Comparison of ENCODE assay signal across 1 cellular context in the genomic region with DNA sequence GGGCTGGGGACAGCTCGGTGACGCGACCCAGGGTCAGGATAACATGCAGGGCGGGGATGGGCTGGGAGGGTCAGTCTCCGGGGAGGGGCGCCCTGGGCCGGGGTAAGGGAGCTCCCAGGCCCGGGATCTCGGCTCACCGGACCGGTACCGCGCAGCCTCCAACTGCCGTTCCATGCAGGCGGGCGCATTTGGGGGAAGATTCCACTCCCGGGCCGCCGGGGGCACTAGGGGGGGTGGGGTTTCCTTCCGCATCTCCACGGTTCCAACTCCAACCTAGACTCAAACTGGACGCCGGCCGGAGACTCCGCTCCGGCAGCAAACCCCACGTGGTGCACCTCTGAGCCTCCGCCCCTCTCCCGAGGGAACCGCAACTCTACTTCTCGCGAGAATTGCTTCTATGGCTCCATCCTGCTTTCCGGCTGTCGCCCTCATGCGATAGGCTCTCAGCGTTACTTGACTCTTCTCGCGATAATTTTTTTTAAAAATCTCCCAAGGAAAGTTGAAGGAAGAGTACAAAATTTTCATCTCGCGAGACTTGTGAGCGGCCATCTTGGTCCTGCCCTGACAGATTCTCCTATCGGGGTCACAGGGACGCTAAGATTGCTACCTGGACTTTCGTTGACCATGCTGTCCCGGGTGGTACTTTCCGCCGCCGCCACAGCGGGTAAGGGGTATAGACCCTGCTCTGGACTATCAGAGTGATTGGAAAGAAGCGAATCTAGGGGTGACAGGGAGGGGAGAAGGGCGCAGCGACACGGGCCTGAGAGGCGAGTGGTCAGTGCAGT.
TF ChIP-seq lines count a peak whose summit lies in the region.

A gene with protein sequence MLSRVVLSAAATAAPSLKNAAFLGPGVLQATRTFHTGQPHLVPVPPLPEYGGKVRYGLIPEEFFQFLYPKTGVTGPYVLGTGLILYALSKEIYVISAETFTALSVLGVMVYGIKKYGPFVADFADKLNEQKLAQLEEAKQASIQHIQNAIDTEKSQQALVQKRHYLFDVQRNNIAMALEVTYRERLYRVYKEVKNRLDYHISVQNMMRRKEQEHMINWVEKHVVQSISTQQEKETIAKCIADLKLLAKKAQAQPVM (plus strand): TSS at position 547 of the 785 bp plus-strand sequence. CDS start 78 bp downstream, at position 625.
A gene (minus strand): TSS at position 339 of the 785 bp plus-strand sequence. CDS start 87 bp downstream, at position 252.

TF ChIP-seq in HepG2, 621 proteins besides CTCF, POLR2A, EP300 and RAD21 (continued from another document and continues in another):
- TF ChIP-seq, protein P1, sequence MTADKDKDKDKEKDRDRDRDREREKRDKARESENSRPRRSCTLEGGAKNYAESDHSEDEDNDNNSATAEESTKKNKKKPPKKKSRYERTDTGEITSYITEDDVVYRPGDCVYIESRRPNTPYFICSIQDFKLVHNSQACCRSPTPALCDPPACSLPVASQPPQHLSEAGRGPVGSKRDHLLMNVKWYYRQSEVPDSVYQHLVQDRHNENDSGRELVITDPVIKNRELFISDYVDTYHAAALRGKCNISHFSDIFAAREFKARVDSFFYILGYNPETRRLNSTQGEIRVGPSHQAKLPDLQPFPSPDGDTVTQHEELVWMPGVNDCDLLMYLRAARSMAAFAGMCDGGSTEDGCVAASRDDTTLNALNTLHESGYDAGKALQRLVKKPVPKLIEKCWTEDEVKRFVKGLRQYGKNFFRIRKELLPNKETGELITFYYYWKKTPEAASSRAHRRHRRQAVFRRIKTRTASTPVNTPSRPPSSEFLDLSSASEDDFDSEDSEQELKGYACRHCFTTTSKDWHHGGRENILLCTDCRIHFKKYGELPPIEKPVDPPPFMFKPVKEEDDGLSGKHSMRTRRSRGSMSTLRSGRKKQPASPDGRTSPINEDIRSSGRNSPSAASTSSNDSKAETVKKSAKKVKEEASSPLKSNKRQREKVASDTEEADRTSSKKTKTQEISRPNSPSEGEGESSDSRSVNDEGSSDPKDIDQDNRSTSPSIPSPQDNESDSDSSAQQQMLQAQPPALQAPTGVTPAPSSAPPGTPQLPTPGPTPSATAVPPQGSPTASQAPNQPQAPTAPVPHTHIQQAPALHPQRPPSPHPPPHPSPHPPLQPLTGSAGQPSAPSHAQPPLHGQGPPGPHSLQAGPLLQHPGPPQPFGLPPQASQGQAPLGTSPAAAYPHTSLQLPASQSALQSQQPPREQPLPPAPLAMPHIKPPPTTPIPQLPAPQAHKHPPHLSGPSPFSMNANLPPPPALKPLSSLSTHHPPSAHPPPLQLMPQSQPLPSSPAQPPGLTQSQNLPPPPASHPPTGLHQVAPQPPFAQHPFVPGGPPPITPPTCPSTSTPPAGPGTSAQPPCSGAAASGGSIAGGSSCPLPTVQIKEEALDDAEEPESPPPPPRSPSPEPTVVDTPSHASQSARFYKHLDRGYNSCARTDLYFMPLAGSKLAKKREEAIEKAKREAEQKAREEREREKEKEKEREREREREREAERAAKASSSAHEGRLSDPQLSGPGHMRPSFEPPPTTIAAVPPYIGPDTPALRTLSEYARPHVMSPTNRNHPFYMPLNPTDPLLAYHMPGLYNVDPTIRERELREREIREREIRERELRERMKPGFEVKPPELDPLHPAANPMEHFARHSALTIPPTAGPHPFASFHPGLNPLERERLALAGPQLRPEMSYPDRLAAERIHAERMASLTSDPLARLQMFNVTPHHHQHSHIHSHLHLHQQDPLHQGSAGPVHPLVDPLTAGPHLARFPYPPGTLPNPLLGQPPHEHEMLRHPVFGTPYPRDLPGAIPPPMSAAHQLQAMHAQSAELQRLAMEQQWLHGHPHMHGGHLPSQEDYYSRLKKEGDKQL (CRISPR knock-in tag; IDR thresholded peaks at IDR 0.05; ENCODE audit: low read depth): peak; percentile 39; the same call in 1 of the 2 replicates
- TF ChIP-seq ZNF670 (CRISPR knock-in tag; IDR thresholded peaks at IDR 0.05; ENCODE audit: borderline replicate concordance) (no peak), TAF1 (CRISPR knock-in tag; IDR thresholded peaks at IDR 0.05) (peak; percentile 70; the same call in 1 of the 2 replicates), AGO2 (optimal IDR thresholded peaks at IDR 0.05; ENCODE audit: low read depth, low read length) (peak; percentile 19), SIX1 (CRISPR knock-in tag; IDR thresholded peaks at IDR 0.05; ENCODE audit: borderline replicate concordance) (no peak; the same call in 1 of the 2 replicates), ISL2 (CRISPR knock-in tag; IDR thresholded peaks at IDR 0.05) (peak; percentile 40; the same call in 1 of the 2 replicates), ZFAT (CRISPR knock-in tag; conservative IDR thresholded peaks at IDR 0.05) (no peak), ZNF343 (CRISPR knock-in tag; IDR thresholded peaks at IDR 0.05) (0 out of 2 replicates have a peak, but pooled peaks have one; percentile 38), ZNF589 (CRISPR knock-in tag; conservative IDR thresholded peaks at IDR 0.05) (peak; percentile 55; the same call in 1 of the 2 replicates), NCOA2 (CRISPR knock-in tag; IDR thresholded peaks at IDR 0.05) (peak; percentile 18; the same call in 1 of the 2 replicates), ZNF570 (CRISPR knock-in tag; IDR thresholded peaks at IDR 0.05; ENCODE audit: borderline replicate concordance) (no peak), ZNF816 (CRISPR knock-in tag; IDR thresholded peaks at IDR 0.05; ENCODE audit: borderline replicate concordance) (no peak), ZNF451 (CRISPR knock-in tag; IDR thresholded peaks at IDR 0.05) (no peak), NFYB (CRISPR knock-in tag; IDR thresholded peaks at IDR 0.05) (peak; percentile 79), CBX5 (CRISPR knock-in tag; IDR thresholded peaks at IDR 0.05; ENCODE audit: borderline replicate concordance) (no peak; the same call in 1 of the 2 replicates), PAX8 (CRISPR knock-in tag; IDR thresholded peaks at IDR 0.05; ENCODE audit: borderline replicate concordance) (no peak), MED13 (CRISPR knock-in tag; IDR thresholded peaks at IDR 0.05) (no peak), NCOR1 (IDR thresholded peaks at IDR 0.05; ENCODE audit: borderline replicate concordance, low read length) (no peak), ARNTL (CRISPR knock-in tag; IDR thresholded peaks at IDR 0.05) (no peak), ZNF331 (CRISPR knock-in tag; IDR thresholded peaks at IDR 0.05) (no peak), ZNF629 (CRISPR knock-in tag; conservative IDR thresholded peaks at IDR 0.05) (no peak), TOPORS (CRISPR knock-in tag; IDR thresholded peaks at IDR 0.05) (no peak), SRSF4 (IDR thresholded peaks at IDR 0.05; ENCODE audit: low read depth, low read length, poor library complexity, severe bottlenecking) (no peak), ZNF878 (CRISPR knock-in tag; IDR thresholded peaks at IDR 0.05) (no peak)
- TF ChIP-seq, protein P2, sequence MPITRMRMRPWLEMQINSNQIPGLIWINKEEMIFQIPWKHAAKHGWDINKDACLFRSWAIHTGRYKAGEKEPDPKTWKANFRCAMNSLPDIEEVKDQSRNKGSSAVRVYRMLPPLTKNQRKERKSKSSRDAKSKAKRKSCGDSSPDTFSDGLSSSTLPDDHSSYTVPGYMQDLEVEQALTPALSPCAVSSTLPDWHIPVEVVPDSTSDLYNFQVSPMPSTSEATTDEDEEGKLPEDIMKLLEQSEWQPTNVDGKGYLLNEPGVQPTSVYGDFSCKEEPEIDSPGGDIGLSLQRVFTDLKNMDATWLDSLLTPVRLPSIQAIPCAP (CRISPR knock-in tag; IDR thresholded peaks at IDR 0.05; ENCODE audit: low read depth): no peak
- TF ChIP-seq, protein P3, sequence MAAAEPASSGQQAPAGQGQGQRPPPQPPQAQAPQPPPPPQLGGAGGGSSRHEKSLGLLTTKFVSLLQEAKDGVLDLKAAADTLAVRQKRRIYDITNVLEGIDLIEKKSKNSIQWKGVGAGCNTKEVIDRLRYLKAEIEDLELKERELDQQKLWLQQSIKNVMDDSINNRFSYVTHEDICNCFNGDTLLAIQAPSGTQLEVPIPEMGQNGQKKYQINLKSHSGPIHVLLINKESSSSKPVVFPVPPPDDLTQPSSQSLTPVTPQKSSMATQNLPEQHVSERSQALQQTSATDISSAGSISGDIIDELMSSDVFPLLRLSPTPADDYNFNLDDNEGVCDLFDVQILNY (CRISPR knock-in tag; conservative IDR thresholded peaks at IDR 0.05): no peak
- TF ChIP-seq, protein P4, sequence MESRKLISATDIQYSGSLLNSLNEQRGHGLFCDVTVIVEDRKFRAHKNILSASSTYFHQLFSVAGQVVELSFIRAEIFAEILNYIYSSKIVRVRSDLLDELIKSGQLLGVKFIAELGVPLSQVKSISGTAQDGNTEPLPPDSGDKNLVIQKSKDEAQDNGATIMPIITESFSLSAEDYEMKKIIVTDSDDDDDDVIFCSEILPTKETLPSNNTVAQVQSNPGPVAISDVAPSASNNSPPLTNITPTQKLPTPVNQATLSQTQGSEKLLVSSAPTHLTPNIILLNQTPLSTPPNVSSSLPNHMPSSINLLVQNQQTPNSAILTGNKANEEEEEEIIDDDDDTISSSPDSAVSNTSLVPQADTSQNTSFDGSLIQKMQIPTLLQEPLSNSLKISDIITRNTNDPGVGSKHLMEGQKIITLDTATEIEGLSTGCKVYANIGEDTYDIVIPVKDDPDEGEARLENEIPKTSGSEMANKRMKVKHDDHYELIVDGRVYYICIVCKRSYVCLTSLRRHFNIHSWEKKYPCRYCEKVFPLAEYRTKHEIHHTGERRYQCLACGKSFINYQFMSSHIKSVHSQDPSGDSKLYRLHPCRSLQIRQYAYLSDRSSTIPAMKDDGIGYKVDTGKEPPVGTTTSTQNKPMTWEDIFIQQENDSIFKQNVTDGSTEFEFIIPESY (CRISPR knock-in tag; IDR thresholded peaks at IDR 0.05): 0 out of 2 replicates have a peak, but pooled peaks have one; percentile 9
- TF ChIP-seq, protein P5, sequence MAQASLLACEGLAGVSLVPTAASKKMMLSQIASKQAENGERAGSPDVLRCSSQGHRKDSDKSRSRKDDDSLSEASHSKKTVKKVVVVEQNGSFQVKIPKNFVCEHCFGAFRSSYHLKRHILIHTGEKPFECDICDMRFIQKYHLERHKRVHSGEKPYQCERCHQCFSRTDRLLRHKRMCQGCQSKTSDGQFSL (CRISPR knock-in tag; IDR thresholded peaks at IDR 0.05): no peak
- TF ChIP-seq, protein P6, sequence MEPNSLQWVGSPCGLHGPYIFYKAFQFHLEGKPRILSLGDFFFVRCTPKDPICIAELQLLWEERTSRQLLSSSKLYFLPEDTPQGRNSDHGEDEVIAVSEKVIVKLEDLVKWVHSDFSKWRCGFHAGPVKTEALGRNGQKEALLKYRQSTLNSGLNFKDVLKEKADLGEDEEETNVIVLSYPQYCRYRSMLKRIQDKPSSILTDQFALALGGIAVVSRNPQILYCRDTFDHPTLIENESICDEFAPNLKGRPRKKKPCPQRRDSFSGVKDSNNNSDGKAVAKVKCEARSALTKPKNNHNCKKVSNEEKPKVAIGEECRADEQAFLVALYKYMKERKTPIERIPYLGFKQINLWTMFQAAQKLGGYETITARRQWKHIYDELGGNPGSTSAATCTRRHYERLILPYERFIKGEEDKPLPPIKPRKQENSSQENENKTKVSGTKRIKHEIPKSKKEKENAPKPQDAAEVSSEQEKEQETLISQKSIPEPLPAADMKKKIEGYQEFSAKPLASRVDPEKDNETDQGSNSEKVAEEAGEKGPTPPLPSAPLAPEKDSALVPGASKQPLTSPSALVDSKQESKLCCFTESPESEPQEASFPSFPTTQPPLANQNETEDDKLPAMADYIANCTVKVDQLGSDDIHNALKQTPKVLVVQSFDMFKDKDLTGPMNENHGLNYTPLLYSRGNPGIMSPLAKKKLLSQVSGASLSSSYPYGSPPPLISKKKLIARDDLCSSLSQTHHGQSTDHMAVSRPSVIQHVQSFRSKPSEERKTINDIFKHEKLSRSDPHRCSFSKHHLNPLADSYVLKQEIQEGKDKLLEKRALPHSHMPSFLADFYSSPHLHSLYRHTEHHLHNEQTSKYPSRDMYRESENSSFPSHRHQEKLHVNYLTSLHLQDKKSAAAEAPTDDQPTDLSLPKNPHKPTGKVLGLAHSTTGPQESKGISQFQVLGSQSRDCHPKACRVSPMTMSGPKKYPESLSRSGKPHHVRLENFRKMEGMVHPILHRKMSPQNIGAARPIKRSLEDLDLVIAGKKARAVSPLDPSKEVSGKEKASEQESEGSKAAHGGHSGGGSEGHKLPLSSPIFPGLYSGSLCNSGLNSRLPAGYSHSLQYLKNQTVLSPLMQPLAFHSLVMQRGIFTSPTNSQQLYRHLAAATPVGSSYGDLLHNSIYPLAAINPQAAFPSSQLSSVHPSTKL (CRISPR knock-in tag; IDR thresholded peaks at IDR 0.05): no peak; the same call in 1 of the 2 replicates
- TF ChIP-seq, protein P7, sequence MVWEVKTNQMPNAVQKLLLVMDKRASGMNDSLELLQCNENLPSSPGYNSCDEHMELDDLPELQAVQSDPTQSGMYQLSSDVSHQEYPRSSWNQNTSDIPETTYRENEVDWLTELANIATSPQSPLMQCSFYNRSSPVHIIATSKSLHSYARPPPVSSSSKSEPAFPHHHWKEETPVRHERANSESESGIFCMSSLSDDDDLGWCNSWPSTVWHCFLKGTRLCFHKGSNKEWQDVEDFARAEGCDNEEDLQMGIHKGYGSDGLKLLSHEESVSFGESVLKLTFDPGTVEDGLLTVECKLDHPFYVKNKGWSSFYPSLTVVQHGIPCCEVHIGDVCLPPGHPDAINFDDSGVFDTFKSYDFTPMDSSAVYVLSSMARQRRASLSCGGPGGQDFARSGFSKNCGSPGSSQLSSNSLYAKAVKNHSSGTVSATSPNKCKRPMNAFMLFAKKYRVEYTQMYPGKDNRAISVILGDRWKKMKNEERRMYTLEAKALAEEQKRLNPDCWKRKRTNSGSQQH (CRISPR knock-in tag; IDR thresholded peaks at IDR 0.05; ENCODE audit: low read depth): no peak
- TF ChIP-seq, protein P8, sequence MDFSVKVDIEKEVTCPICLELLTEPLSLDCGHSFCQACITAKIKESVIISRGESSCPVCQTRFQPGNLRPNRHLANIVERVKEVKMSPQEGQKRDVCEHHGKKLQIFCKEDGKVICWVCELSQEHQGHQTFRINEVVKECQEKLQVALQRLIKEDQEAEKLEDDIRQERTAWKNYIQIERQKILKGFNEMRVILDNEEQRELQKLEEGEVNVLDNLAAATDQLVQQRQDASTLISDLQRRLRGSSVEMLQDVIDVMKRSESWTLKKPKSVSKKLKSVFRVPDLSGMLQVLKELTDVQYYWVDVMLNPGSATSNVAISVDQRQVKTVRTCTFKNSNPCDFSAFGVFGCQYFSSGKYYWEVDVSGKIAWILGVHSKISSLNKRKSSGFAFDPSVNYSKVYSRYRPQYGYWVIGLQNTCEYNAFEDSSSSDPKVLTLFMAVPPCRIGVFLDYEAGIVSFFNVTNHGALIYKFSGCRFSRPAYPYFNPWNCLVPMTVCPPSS (IDR thresholded peaks at IDR 0.05): no peak
- TF ChIP-seq, protein P9, sequence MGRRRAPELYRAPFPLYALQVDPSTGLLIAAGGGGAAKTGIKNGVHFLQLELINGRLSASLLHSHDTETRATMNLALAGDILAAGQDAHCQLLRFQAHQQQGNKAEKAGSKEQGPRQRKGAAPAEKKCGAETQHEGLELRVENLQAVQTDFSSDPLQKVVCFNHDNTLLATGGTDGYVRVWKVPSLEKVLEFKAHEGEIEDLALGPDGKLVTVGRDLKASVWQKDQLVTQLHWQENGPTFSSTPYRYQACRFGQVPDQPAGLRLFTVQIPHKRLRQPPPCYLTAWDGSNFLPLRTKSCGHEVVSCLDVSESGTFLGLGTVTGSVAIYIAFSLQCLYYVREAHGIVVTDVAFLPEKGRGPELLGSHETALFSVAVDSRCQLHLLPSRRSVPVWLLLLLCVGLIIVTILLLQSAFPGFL (CRISPR knock-in tag; IDR thresholded peaks at IDR 0.05): no peak
